In the genomic region with DNA sequence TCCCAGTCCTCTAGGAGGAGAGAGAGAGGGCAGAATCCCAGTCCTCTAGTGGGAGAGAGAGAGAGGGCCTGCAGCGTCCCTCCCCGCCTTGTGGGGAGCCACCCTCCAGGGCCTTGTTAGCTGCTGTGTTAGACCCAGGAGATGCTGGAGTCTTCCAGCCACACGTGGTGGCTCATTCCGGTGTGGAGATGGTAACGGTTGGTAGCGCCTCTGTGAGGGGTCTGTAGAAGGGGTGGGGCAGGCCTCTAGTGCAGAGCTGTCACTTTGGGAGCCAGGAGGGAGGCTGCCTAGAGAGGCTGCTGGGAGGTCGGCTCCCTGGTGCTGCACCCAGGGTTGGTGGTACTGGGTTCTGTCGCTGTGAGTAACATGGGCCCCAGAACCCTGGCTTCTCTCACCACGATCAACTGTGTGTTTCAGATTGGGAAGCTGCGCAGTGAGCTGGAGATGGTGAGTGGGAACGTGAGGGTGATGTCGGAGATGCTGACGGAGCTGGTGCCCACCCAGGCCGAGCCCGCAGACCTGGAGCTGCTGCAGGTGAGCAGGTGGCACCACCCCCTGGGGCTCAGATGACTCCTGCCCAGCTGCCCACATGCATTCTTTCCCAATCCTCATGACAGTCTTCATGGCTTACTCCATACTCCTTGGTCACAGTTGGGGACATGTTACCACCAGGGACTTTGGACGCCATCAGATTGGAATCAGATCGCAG, we compare ENCODE assay signal across 19 cellular contexts. TPM values are rescaled to one million over a fixed set of nuclear protein-coding genes. Genes with fewer than 3 reads are reported as not detected.
A peak's percentile ranks its signal among the peaks of the same experiment; 100 is the strongest.
DNase-seq lines count a peak whose midpoint lies in the region; ATAC-seq, FAIRE-seq and TF ChIP-seq lines count a peak whose summit lies in the region.
"Had no signal": no experiment of that assay in that cellular context is flagged by ENCODE, and none has a peak within 500 bp of the region (broad histone marks: within the 10 kb centered on the region; RNA-seq: fewer than 3 reads in every experiment).

No MANE protein-coding gene starts in this region.

- H3K4me1 Mint-ChIP-seq in CD14-positive monocyte (peaks cover 47% of the 10 kb centered on the region), natural killer cell (peaks cover 6 to 12% of the 10 kb centered on the region in 2 donors)
- peaks cover 18 to 53% of the 10 kb centered on the region in 2 donors for H3K4me1 Mint-ChIP-seq in stimulated activated naive B cell treated with anti-CD40 and anti-IgM and Interleukin-4, amounts not matched to agents 10 μg/mL and 1 μg/mL and 100 μg/mL, for 72 hours

- no peak for ATAC-seq in stimulated activated naive B cell treated with anti-CD40 and anti-IgM and Interleukin-4, amounts not matched to agents 10 μg/mL and 1 μg/mL and 100 μg/mL, for 72 hours (replicated peaks)
- no peak for ATAC-seq in natural killer cell

- no peak overlapping the region for H2AK5ac ChIP-seq in neuronal stem cell (ENCODE audit: low read depth, low read length)

- peaks cover 1% of the 10 kb centered on the region for H3K79me1 ChIP-seq in neuronal stem cell (ENCODE audit: low read depth, low read length)

- peak overlapping the region; percentile 14 for H3K9ac ChIP-seq in neuronal stem cell (ENCODE audit: low read depth, low read length, poor library complexity)

- no peak overlapping the region for H3K4ac ChIP-seq in neuronal stem cell (ENCODE audit: low read length)

- H3K4me3 Mint-ChIP-seq in CD14-positive monocyte (peak overlapping the region in 1 of 2 donors; percentile 41), natural killer cell (no peak overlapping the region)
- H3K4me3 Mint-ChIP-seq in stimulated activated naive B cell treated with anti-CD40 and anti-IgM and Interleukin-4, amounts not matched to agents 10 μg/mL and 1 μg/mL and 100 μg/mL, for 72 hours = no peak overlapping the region

- WGBS in neuronal stem cell (ENCODE audit: extremely low coverage in 2 of 2, insufficient read length in 2 of 2, insufficient replicate concordance in 1 of 2), 2 donors = no CpG with 5 or more reads among the region's 17 CpGs
- WGBS in suprapubic skin = 83% methylated on average over 8 of the region's 17 CpGs

- no peak overlapping the region for H3K14ac ChIP-seq in neuronal stem cell (ENCODE audit: low read length)

- H3K36me3 Mint-ChIP-seq in CD14-positive monocyte = peaks cover 91 to 99% of the 10 kb centered on the region in 2 donors
- peaks cover 73 to 78% of the 10 kb centered on the region in 2 donors for H3K36me3 Mint-ChIP-seq in stimulated activated naive B cell treated with anti-CD40 and anti-IgM and Interleukin-4, amounts not matched to agents 10 μg/mL and 1 μg/mL and 100 μg/mL, for 72 hours
- no peaks in the 10 kb centered on the region for H3K36me3 Mint-ChIP-seq in natural killer cell

- no peaks in the 10 kb centered on the region for H3K9me3 Mint-ChIP-seq in CD14-positive monocyte
- no peaks in the 10 kb centered on the region for H3K9me3 Mint-ChIP-seq in stimulated activated naive B cell treated with anti-CD40 and anti-IgM and Interleukin-4, amounts not matched to agents 10 μg/mL and 1 μg/mL and 100 μg/mL, for 72 hours
- H3K9me3 Mint-ChIP-seq in natural killer cell = no peaks in the 10 kb centered on the region
- H3K9me3 Mint-ChIP-seq: CD4-positive, CD25-positive, alpha-beta regulatory T cell had no signal

- H3K27me3 ChIP-seq in bronchial epithelial cell (ENCODE audit: control insufficient read depth, insufficient read depth, low read length) (no peaks in the 10 kb centered on the region), neuronal stem cell (ENCODE audit: control insufficient read depth in 3 of 3, insufficient read depth in 3 of 3, low read depth in 1 of 3, low read length in 3 of 3) (no peaks in the 10 kb centered on the region), suprapubic skin (no peaks in the 10 kb centered on the region)
- H3K27me3 ChIP-seq: BE2C, Peyer's patch, SJSA1 had no signal

- H3K9me3 ChIP-seq in neuronal stem cell (replicated peaks in 1 of 2; ENCODE audit: control insufficient read depth in 2 of 2, insufficient read depth in 1 of 2, low read depth in 1 of 2, low read length in 2 of 2) (no peaks in the 10 kb centered on the region), suprapubic skin (no peaks in the 10 kb centered on the region)
- H3K9me3 ChIP-seq: BE2C, Peyer's patch, SJSA1 had no signal

- H3K27me3 Mint-ChIP-seq in CD14-positive monocyte (ENCODE audit: low read depth in 3 of 3) (peaks cover 0 to 2% (median 0%) of the 10 kb centered on the region in 3 donors), natural killer cell (ENCODE audit: low read depth in 2 of 2) (no peaks in the 10 kb centered on the region)
- H3K27me3 Mint-ChIP-seq in stimulated activated naive B cell treated with anti-CD40 and anti-IgM and Interleukin-4, amounts not matched to agents 10 μg/mL and 1 μg/mL and 100 μg/mL, for 72 hours = no peaks in the 10 kb centered on the region
- H3K27me3 Mint-ChIP-seq: CD4-positive, CD25-positive, alpha-beta regulatory T cell had no signal

- no peak overlapping the region for H2BK15ac ChIP-seq in neuronal stem cell (ENCODE audit: low read length)

- H4K8ac ChIP-seq in neuronal stem cell (ENCODE audit: low read depth, low read length) = no peak overlapping the region

- H2BK120ac ChIP-seq in neuronal stem cell (ENCODE audit: low read depth, low read length) = no peak overlapping the region

- H2BK12ac ChIP-seq in neuronal stem cell (ENCODE audit: low read length) = no peak overlapping the region

- H3K27ac ChIP-seq in neuronal stem cell (replicated peaks; ENCODE audit: low read length) (no peak overlapping the region), suprapubic skin (no peak overlapping the region)
- H3K27ac ChIP-seq: Peyer's patch, SJSA1 had no signal

- H3K27ac Mint-ChIP-seq in CD14-positive monocyte (peak overlapping the region; percentile 41 to 100 (median 98)), natural killer cell (peak overlapping the region in 1 of 2 donors; percentile 38)
- peak overlapping the region; percentile 31 for H3K27ac Mint-ChIP-seq in stimulated activated naive B cell treated with anti-CD40 and anti-IgM and Interleukin-4, amounts not matched to agents 10 μg/mL and 1 μg/mL and 100 μg/mL, for 72 hours

- H3K36me3 ChIP-seq in bronchial epithelial cell (ENCODE audit: control insufficient read depth, insufficient read depth, low read length) = peaks cover 27% of the 10 kb centered on the region
- H3K36me3 ChIP-seq in neuronal stem cell (replicated peaks in 1 of 2; ENCODE audit: control insufficient read depth in 2 of 2, insufficient read depth in 2 of 2, low read length in 2 of 2) = peaks cover 38 to 63% of the 10 kb centered on the region in 2 donors
- H3K36me3 ChIP-seq in suprapubic skin = peaks cover 88% of the 10 kb centered on the region

- no peak overlapping the region for H3K18ac ChIP-seq in neuronal stem cell (ENCODE audit: low read length)

- DNase-seq in CD14-positive monocyte (ENCODE audit: low spot score) (no peak), bronchial epithelial cell (ENCODE audit: low read depth) (no peak), neuronal stem cell (ENCODE audit: low spot score) (no peak), natural killer cell (no peak), suprapubic skin (ENCODE audit: low spot score in 2 of 2) (no peak), head of caudate nucleus (no peak)
- DNase-seq in stimulated activated naive B cell treated with anti-CD40 and anti-IgM and Interleukin-4, amounts not matched to agents 10 μg/mL and 1 μg/mL and 100 μg/mL, for 72 hours = no peak
- DNase-seq: BE2C; CD4-positive, CD25-positive, alpha-beta regulatory T cell; DMS79; Kasumi-1; NCI-H1694; NCI-H2081; NCI-H2171; NCI-H524 treated with DMSO at 0.1 percent for 48 hours; NCI-H82; Peyer's patch had no signal

- TF ChIP-seq EP300 in suprapubic skin (IDR thresholded peaks at IDR 0.05) = no peak

- no peaks in the 10 kb centered on the region for H3K4me1 ChIP-seq in neuronal stem cell (ENCODE audit: control insufficient read depth in 2 of 2, insufficient read depth in 1 of 2, low read depth in 1 of 2, low read length in 2 of 2)
- H3K4me1 ChIP-seq in suprapubic skin = peaks cover 11% of the 10 kb centered on the region
- H3K4me1 ChIP-seq: SJSA1 had no signal

- intact Hi-C loops in CD14-positive monocyte (cut with micrococcal nuclease) = no loop called here
- intact Hi-C loops in natural killer cell (cut with micrococcal nuclease) = no loop called here
- intact Hi-C loops in head of caudate nucleus (cut with DNase I) = no loop called here

- H3K4me2 ChIP-seq in neuronal stem cell (ENCODE audit: insufficient read depth, low read length, poor library complexity, severe bottlenecking) = no peak overlapping the region

- peak; percentile 52 for FAIRE-seq in bronchial epithelial cell (lab: Jason Lieb, UNC)
- FAIRE-seq: GM19239 had no signal

- H2BK5ac ChIP-seq in neuronal stem cell (ENCODE audit: low read length) = no peak overlapping the region

- no peak overlapping the region for H4K91ac ChIP-seq in neuronal stem cell (ENCODE audit: low read depth, low read length, poor library complexity)

- TF ChIP-seq POLR2A in suprapubic skin (IDR thresholded peaks at IDR 0.05) = no peak

- no peak overlapping the region for H2AFZ ChIP-seq in neuronal stem cell (ENCODE audit: low read length)

- TF ChIP-seq CTCF in CD14-positive monocyte (IDR thresholded peaks at IDR 0.05) (no peak), bronchial epithelial cell (IDR thresholded peaks at IDR 0.05; ENCODE audit: insufficient read depth, low read length, severe bottlenecking) (no peak), natural killer cell (IDR thresholded peaks at IDR 0.05) (no peak), suprapubic skin (IDR thresholded peaks at IDR 0.05) (no peak)

- peak overlapping the region; percentile 70 for H3K23ac ChIP-seq in neuronal stem cell (ENCODE audit: low read depth, low read length, poor library complexity)

- H3K4me3 ChIP-seq in bronchial epithelial cell (ENCODE audit: low read depth, low read length) = no peak overlapping the region
- H3K4me3 ChIP-seq in neuronal stem cell (ENCODE audit: low read length in 2 of 2) = no peak overlapping the region
- H3K4me3 ChIP-seq in suprapubic skin = no peak overlapping the region
- H3K4me3 ChIP-seq: Peyer's patch, SJSA1 had no signal

RNA-seq across cellular contexts. Expression of gene TOM1, which starts 27.3 kb away (rescaled TPM):
- polyA plus RNA-seq in CD14-positive monocyte = 100 to 1,000 TPM in 1 of 2 donors, 10 to 100 TPM in 1; 80.5 to 120 TPM
- total RNA-seq in bronchial epithelial cell (22.6 and 28.0 TPM in 2 replicates), natural killer cell (100 to 1,000 TPM; 102 to 132 (median 107) TPM), suprapubic skin (100 to 1,000 TPM; 105 to 279 (median 130) TPM)
- 16.6 TPM for polyA plus RNA-seq in neuronal stem cell (2013, experiment 1 of 2)
- 17.0 TPM for polyA plus RNA-seq in neuronal stem cell (2013, experiment 2 of 2)

RNA-seq across cellular contexts. Expression of gene HMOX1, which starts 53.9 kb away (rescaled TPM):
- 100 to 1,000 TPM; 180 to 233 TPM for polyA plus RNA-seq in CD14-positive monocyte
- 3.9 and 5.2 TPM in 2 replicates for total RNA-seq in bronchial epithelial cell
- 5.1 TPM for polyA plus RNA-seq in neuronal stem cell (2013, experiment 1 of 2)
- polyA plus RNA-seq in neuronal stem cell (2013, experiment 2 of 2) = 5.5 TPM
- total RNA-seq in natural killer cell = 10 to 100 TPM in 2 of 3 donors, 1 to 10 TPM in 1; 7.5 to 61.6 (median 15.9) TPM
- 10 to 100 TPM; 13.6 to 95.7 (median 61.8) TPM for total RNA-seq in suprapubic skin
- total RNA-seq: CD4-positive, CD25-positive, alpha-beta regulatory T cell had no signal
